In the genomic region with DNA sequence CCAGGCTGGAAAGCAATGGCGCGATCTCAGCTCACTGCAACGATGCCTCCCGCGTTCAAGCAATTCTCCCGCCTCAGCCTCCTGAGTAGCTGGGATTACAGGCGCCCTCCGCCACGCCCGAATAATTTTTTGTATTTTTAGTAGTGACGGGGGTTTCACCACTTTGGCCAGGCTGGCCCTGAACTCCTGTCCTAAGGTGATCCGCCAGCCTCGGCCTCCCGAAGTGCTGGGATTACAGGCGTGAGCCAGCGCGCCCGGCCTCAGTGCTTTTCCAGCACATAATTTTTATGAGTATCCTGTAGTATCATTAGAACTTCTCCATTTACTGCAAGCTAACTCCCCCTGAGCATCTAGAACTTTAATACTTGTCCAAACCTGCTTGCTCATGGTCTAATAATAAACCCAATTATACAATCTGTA, we compare ENCODE assay signal across 8 cellular contexts.
DNase-seq lines count a peak whose midpoint lies in the region; ATAC-seq lines count a peak whose summit lies in the region.

No MANE protein-coding gene starts in this region.

- no peaks in the 10 kb centered on the region for H3K27me3 Mint-ChIP-seq in activated naive CD8-positive, alpha-beta T cell

- H3K4me1 ChIP-seq in iPS-20b (ENCODE audit: insufficient read depth, low read length) (no peaks in the 10 kb centered on the region; the same call in 1 of the 2 replicates), stomach smooth muscle (ENCODE audit: control insufficient read depth, insufficient read depth, low read length) (peaks cover 20% of the 10 kb centered on the region)

- peak overlapping the region; percentile 95 for H3K4me3 Mint-ChIP-seq in activated naive CD8-positive, alpha-beta T cell

- H3K4me1 Mint-ChIP-seq in activated naive CD8-positive, alpha-beta T cell (ENCODE audit: low read depth): peaks cover 42% of the 10 kb centered on the region

- H3K9ac ChIP-seq in iPS-20b (ENCODE audit: low read depth, low read length) (peak overlapping the region; percentile 98), stomach smooth muscle (ENCODE audit: low read length in 2 of 2) (peak overlapping the region; percentile 13 to 89)

- no peaks in the 10 kb centered on the region for H3K27me3 ChIP-seq in iPS-20b (ENCODE audit: insufficient read depth, low read length)
- H3K27me3 ChIP-seq in stomach smooth muscle (ENCODE audit: control insufficient read depth in 1 of 2, insufficient read depth in 2 of 2, low read length in 2 of 2): no peaks in the 10 kb centered on the region

- H3K9me3 ChIP-seq in iPS-20b (ENCODE audit: insufficient read depth, low read depth, low read length) (no peaks in the 10 kb centered on the region; the same call in 1 of the 2 replicates), stomach smooth muscle (ENCODE audit: control insufficient read depth in 2 of 2, low read length in 2 of 2) (no peaks in the 10 kb centered on the region)

- H3K36me3 ChIP-seq in iPS-20b (ENCODE audit: insufficient read depth, low read depth, low read length): peaks cover 12% of the 10 kb centered on the region; the same call in 1 of the 2 replicates
- H3K36me3 ChIP-seq in stomach smooth muscle (ENCODE audit: control insufficient read depth in 2 of 2, insufficient read depth in 2 of 2, low read length in 2 of 2): no peaks in the 10 kb centered on the region

- no peak for ATAC-seq in GM21576 (IDR thresholded peaks at IDR 0.05; ENCODE audit: unreplicated experiment)

- H3K27ac ChIP-seq in iPS-20b (ENCODE audit: low read length) (peak overlapping the region; percentile 46), stomach smooth muscle (ENCODE audit: low read length) (peak overlapping the region; percentile 88)

- H3K27ac Mint-ChIP-seq in activated naive CD8-positive, alpha-beta T cell: peak overlapping the region; percentile 94

- DNase-seq in NOMO-1 treated with dmso at 0.1 percent for 144 hours (lab: John Stamatoyannopoulos, UW; ENCODE audit: unreplicated experiment) (peak; percentile 78), NOMO-1 (lab: John Stamatoyannopoulos, UW; ENCODE audit: unreplicated experiment in 2 of 2) (no peak), NCI-H446 (lab: John Stamatoyannopoulos, UW) (no peak)
- no peak for DNase-seq in stimulated activated naive CD4-positive, alpha-beta T cell (lab: John Stamatoyannopoulos, UW)

- H3K4me3 ChIP-seq in iPS-20b (ENCODE audit: low read length) (peak overlapping the region; percentile 96), stomach smooth muscle (ENCODE audit: low read length in 2 of 2) (peak overlapping the region; percentile 69 to 86)

- H3K9me3 Mint-ChIP-seq in activated naive CD8-positive, alpha-beta T cell (ENCODE audit: low read depth): no peaks in the 10 kb centered on the region

- peaks cover 3% of the 10 kb centered on the region for H3K36me3 Mint-ChIP-seq in activated naive CD8-positive, alpha-beta T cell
